1 cellular context compared by ENCODE assay signal in genomic region chr19:6737873-6738725, GRCh38.
TF ChIP-seq lines count a peak whose summit lies in the region.

No MANE protein-coding gene starts in this region.

TF ChIP-seq in HepG2, 621 proteins besides CTCF, POLR2A, EP300 and RAD21 (continued from another document and continues in another):
- TF ChIP-seq ETS1 (CRISPR knock-in tag; IDR thresholded peaks at IDR 0.05), result no peak
- TF ChIP-seq CEBPB (IDR thresholded peaks at IDR 0.05; ENCODE audit: borderline replicate concordance, low read depth, low read length), result peak; percentile 78
- TF ChIP-seq CCAR2 (optimal IDR thresholded peaks at IDR 0.05; ENCODE audit: low read depth, low read length), result no peak
- no peak for TF ChIP-seq HHEX (CRISPR knock-in tag; IDR thresholded peaks at IDR 0.05)
- no peak for TF ChIP-seq SMARCE1 (IDR thresholded peaks at IDR 0.05; ENCODE audit: borderline replicate concordance)
- peak; percentile 26; the same call in 1 of the 2 replicates for TF ChIP-seq KDM3A (CRISPR knock-in tag; IDR thresholded peaks at IDR 0.05; ENCODE audit: low read depth)
- TF ChIP-seq TOPORS (CRISPR knock-in tag; IDR thresholded peaks at IDR 0.05), result no peak
- no peak for TF ChIP-seq ZSCAN20 (CRISPR knock-in tag; IDR thresholded peaks at IDR 0.05; ENCODE audit: borderline replicate concordance)
- no peak for TF ChIP-seq ZNF724P (CRISPR knock-in tag; IDR thresholded peaks at IDR 0.05; ENCODE audit: borderline replicate concordance)
- TF ChIP-seq SUZ12 (IDR thresholded peaks at IDR 0.05; ENCODE audit: low read depth, low read length), result peak; percentile 86
- TF ChIP-seq ZNF160 (CRISPR knock-in tag; IDR thresholded peaks at IDR 0.05), result no peak
- TF ChIP-seq ZNF264 (CRISPR knock-in tag; IDR thresholded peaks at IDR 0.05), result peak; percentile 87
- no peak; the same call in 1 of the 2 replicates for TF ChIP-seq IKZF5 (CRISPR knock-in tag; IDR thresholded peaks at IDR 0.05)
- TF ChIP-seq ZNF75D (CRISPR knock-in tag; IDR thresholded peaks at IDR 0.05; ENCODE audit: borderline replicate concordance), result no peak
- no peak for TF ChIP-seq RBFOX2 (IDR thresholded peaks at IDR 0.05; ENCODE audit: low read depth, low read length)
- no peak for TF ChIP-seq LRRFIP1 (CRISPR knock-in tag; conservative IDR thresholded peaks at IDR 0.05)
- TF ChIP-seq ZNF782 (CRISPR knock-in tag; IDR thresholded peaks at IDR 0.05; ENCODE audit: borderline replicate concordance), result no peak
- TF ChIP-seq AHDC1 (CRISPR knock-in tag; IDR thresholded peaks at IDR 0.05; ENCODE audit: borderline replicate concordance), result no peak
- no peak for TF ChIP-seq ZNF552 (CRISPR knock-in tag; IDR thresholded peaks at IDR 0.05; ENCODE audit: borderline replicate concordance)
- no peak for TF ChIP-seq ZSCAN30 (CRISPR knock-in tag; IDR thresholded peaks at IDR 0.05)
- TF ChIP-seq RORA (CRISPR knock-in tag; IDR thresholded peaks at IDR 0.05), result no peak
- peak; percentile 91 for TF ChIP-seq SMC3 (IDR thresholded peaks at IDR 0.05; ENCODE audit: low read length)
- no peak for TF ChIP-seq TCF7 (IDR thresholded peaks at IDR 0.05; ENCODE audit: low read depth)
- 0 out of 2 replicates have a peak, but pooled peaks have one; percentile 24 for TF ChIP-seq HNF1A (IDR thresholded peaks at IDR 0.05; ENCODE audit: low read depth)
- no peak for TF ChIP-seq HNF1A (CRISPR knock-in tag; IDR thresholded peaks at IDR 0.05; ENCODE audit: borderline replicate concordance)
- TF ChIP-seq NONO (IDR thresholded peaks at IDR 0.05), result no peak
- no peak for TF ChIP-seq NONO (CRISPR knock-in tag; conservative IDR thresholded peaks at IDR 0.05)
- no peak for TF ChIP-seq TIGD3 (CRISPR knock-in tag; IDR thresholded peaks at IDR 0.05; ENCODE audit: borderline replicate concordance)
- TF ChIP-seq E2F2 (CRISPR knock-in tag; IDR thresholded peaks at IDR 0.05; ENCODE audit: borderline replicate concordance), result no peak
- TF ChIP-seq GATA4 (IDR thresholded peaks at IDR 0.05; ENCODE audit: borderline replicate concordance, low read depth), result no peak
- no peak for TF ChIP-seq CREB1 (IDR thresholded peaks at IDR 0.05)
- TF ChIP-seq CREB1 (CRISPR knock-in tag; IDR thresholded peaks at IDR 0.05), result peak; percentile 88
- peak; percentile 22 for TF ChIP-seq TBX2 (CRISPR knock-in tag; IDR thresholded peaks at IDR 0.05; ENCODE audit: borderline replicate concordance)
- TF ChIP-seq ZMYM2 (CRISPR knock-in tag; IDR thresholded peaks at IDR 0.05), result peak; percentile 77
- TF ChIP-seq HMG20B (CRISPR knock-in tag; conservative IDR thresholded peaks at IDR 0.05), result no peak
- TF ChIP-seq GPBP1L1 (CRISPR knock-in tag; IDR thresholded peaks at IDR 0.05), result no peak
- TF ChIP-seq ZNF781 (CRISPR knock-in tag; IDR thresholded peaks at IDR 0.05; ENCODE audit: borderline replicate concordance, not compliant biosample characterization), result no peak
- TF ChIP-seq ZNF275 (CRISPR knock-in tag; IDR thresholded peaks at IDR 0.05; ENCODE audit: borderline replicate concordance), result 0 out of 2 replicates have a peak, but pooled peaks have one; percentile 21
- TF ChIP-seq THAP8 (CRISPR knock-in tag; IDR thresholded peaks at IDR 0.05; ENCODE audit: borderline replicate concordance), result no peak
